Comparison of ENCODE assay signal across 24 cellular contexts in the genomic region with DNA sequence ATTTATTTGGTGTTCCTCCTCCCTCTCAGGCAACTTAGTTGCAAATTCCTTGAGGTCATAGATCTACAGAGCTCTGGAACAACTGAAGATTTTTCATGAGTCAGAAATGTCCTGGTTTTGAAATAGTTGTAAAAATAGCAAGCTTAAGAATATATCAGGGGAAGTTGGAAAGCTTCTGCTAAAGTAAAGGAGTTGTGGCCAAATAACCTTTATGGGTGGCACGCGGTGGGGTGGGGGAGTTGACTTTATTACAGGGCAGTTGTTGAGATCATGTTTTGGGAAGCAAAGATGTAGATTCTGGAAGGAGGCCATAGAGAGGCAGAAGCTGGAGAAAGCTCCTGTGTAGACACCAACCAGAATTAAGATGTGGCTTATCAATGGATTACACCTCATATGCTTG.
DNase-seq lines count a peak whose midpoint lies in the region; ATAC-seq and TF ChIP-seq lines count a peak whose summit lies in the region.
"Had no signal": no experiment of that assay in that cellular context is flagged by ENCODE, and none has a peak within 500 bp of the region (broad histone marks: within the 10 kb centered on the region; RNA-seq: fewer than 3 reads in every experiment).

No MANE protein-coding gene starts in this region.

- TF ChIP-seq CTCF in fibroblast of villous mesenchyme (IDR thresholded peaks at IDR 0.05; ENCODE audit: insufficient read depth, low read depth, low read length) = no peak

- ATAC-seq in HG03432 (IDR thresholded peaks at IDR 0.05; ENCODE audit: unreplicated experiment) (no peak), GM19455 (IDR thresholded peaks at IDR 0.05; ENCODE audit: unreplicated experiment) (no peak)
- ATAC-seq: effector memory CD8-positive, alpha-beta T cell; PC-3; psoas muscle had no signal

- DNase-seq in SIG-M5 treated with dmso at 0.1 percent for 504 hours (lab: John Stamatoyannopoulos, UW; ENCODE audit: unreplicated experiment) = peak; percentile 47
- DNase-seq in SIG-M5 (lab: John Stamatoyannopoulos, UW) = no peak
- peak; percentile 58 for DNase-seq in SKM-1 (lab: John Stamatoyannopoulos, UW; ENCODE audit: unreplicated experiment)
- DNase-seq in fibroblast of villous mesenchyme (ENCODE audit: low read depth) = peak; percentile 4
- no peak for DNase-seq in occipital lobe (lab: John Stamatoyannopoulos, UW)
- no peak for DNase-seq in activated CD4-positive, CD25-positive, alpha-beta regulatory T cell treated with anti-CD3 and anti-CD28 coated beads, Interleukin-2, amount 50 U/mL, for 72 hours
- DNase-seq: activated CD4-positive, alpha-beta T cell treated with anti-CD3 and anti-CD28 coated beads, Interleukin-2, amount 50 U/mL, for 48 hours; anterior cingulate cortex; DMS79; effector memory CD8-positive, alpha-beta T cell; head of caudate nucleus; left ventricle myocardium inferior; NCI-H1417 treated with DMSO at 0.1 percent for 48 hours; NCI-H524; nephron progenitor cell; PC-3; psoas muscle; SJCRH30; small intestine; stimulated activated CD4-positive, alpha-beta T cell treated with anti-CD3 and anti-CD28 coated beads, Interleukin-2, amount 100 ng/mL, for 48 hours; trophoblast cell; WERI-Rb-1 had no signal

- no peak overlapping the region for H3K4me3 ChIP-seq in fibroblast of villous mesenchyme (ENCODE audit: low read depth, low read length)
- H3K4me3 ChIP-seq: left ventricle myocardium inferior, psoas muscle, SJCRH30 had no signal

Comparison
In these comparisons a context has a peak if more than half of its experiments do, and no peak if none do; other contexts are left out.
1. DNase-seq: peak in SIG-M5 treated with dmso at 0.1 percent for 504 hours (single experiment), SKM-1 (single experiment) and fibroblast of villous mesenchyme (single experiment); none in SIG-M5 (single experiment), occipital lobe (single experiment) and activated CD4-positive, CD25-positive, alpha-beta regulatory T cell treated with anti-CD3 and anti-CD28 coated beads, Interleukin-2, amount 50 U/mL, for 72 hours (single experiment).